Comparison of ENCODE assay signal across 18 cellular contexts in the genomic region with DNA sequence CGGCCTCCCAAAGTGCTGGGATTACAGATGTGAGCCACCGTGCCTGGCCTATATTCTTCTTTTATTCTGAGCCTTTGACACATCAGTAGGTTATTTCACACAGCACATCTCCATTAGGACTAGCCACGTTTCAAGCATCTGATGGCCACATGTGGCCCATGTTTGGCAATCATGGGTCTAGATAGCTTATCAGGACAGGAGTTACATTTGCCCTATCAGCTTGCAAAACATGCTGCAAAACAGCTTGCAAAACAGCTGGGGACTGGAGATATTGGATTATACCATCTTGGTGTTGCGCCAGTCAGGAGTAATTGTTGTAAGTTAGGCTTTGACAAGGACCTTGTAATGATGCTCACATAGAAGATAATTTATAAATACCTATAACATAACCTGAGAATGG.
"Had no signal": no experiment of that assay in that cellular context is flagged by ENCODE, and none has a peak within 500 bp of the region (broad histone marks: within the 10 kb centered on the region; RNA-seq: fewer than 3 reads in every experiment).

No MANE protein-coding gene starts in this region.

- DNase-seq: activated CD4-positive, alpha-beta memory T cell treated with anti-CD3 and anti-CD28 coated beads for 36 hours; activated CD4-positive, alpha-beta T cell treated with anti-CD3 and anti-CD28 coated beads for 36 hours; activated gamma-delta T cell treated with Interleukin-2 at 50 U/mL for 16 hours; activated T-cell treated with anti-CD3 and anti-CD28 coated beads for 4 hours; adrenal gland; cerebellar nuclear complex; cortex of kidney; effector CD4-positive, alpha-beta T cell; left cardiac atrium; natural killer cell; ovary; psoas muscle; right cardiac atrium; stimulated activated CD4-positive, alpha-beta T cell treated with anti-CD3 and anti-CD28 coated beads, Interleukin-2, amount 100 ng/mL, for 24 hours; transverse colon had no signal

- H3K27ac ChIP-seq: adrenal gland, esophagus muscularis mucosa, ovary, psoas muscle, transverse colon had no signal

- H3K36me3 ChIP-seq: adrenal gland, ovary, transverse colon had no signal

- H3K4me3 ChIP-seq: adrenal gland, esophagus muscularis mucosa, hepatocyte, ovary, psoas muscle, transverse colon had no signal

- H3K4me1 ChIP-seq: adrenal gland, esophagus muscularis mucosa, psoas muscle had no signal

- H3K27me3 ChIP-seq: adrenal gland, esophagus muscularis mucosa, hepatocyte, ovary, transverse colon had no signal

- H3K9me3 ChIP-seq: adrenal gland, esophagus muscularis mucosa, ovary, psoas muscle, transverse colon had no signal

- ATAC-seq: activated CD4-positive, alpha-beta T cell treated with anti-CD3 and anti-CD28 coated beads for 36 hours; activated naive CD4-positive, alpha-beta T cell treated with anti-CD3 and anti-CD28 coated beads, Interleukin-2, amount 50 U/mL, for 72 hours; left cardiac atrium; natural killer cell; psoas muscle; right cardiac atrium had no signal
